In the genomic region with DNA sequence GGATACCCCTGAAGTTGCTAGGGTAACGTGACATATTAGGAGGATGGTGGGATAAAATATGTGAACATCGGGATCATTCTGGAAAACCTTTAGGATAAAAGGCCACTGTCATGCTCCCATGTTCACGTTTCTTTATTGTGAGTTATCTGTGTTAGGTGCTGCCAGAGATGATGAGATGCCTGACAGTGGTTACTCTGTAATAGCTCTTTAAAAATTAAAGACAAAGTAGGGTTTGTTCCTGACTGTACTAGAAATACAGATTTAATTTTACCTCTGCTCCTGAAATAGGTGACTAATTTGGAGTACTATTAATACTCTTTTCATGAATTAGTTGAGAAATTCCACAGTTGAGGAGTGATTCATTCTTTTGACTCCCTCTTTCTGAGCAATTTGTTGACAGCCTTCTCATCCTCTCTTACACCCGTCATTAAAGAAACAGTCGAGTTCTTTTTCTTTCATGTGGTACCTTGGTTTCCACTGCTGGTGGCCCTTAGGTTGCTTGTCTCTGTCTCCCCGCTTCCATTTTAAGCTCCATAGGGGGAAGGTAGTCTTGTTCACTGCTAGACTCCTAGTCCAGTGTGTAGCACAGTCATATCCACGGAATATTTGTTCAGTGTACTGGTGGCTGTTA, we compare ENCODE assay signal across 8 cellular contexts. TPM values are rescaled to one million over a fixed set of nuclear protein-coding genes. Genes with fewer than 3 reads are reported as not detected.
DNase-seq lines count a peak whose midpoint lies in the region; ATAC-seq lines count a peak whose summit lies in the region.

No MANE protein-coding gene starts in this region.

- peaks cover 66% of the 10 kb centered on the region for H3K4me1 ChIP-seq in CD4-positive, CD25-positive, alpha-beta regulatory T cell (ENCODE audit: control insufficient read depth, insufficient read depth, low read length, poor library complexity, severe bottlenecking)
- H3K4me1 ChIP-seq in trophoblast cell (ENCODE audit: control insufficient read depth in 1 of 2, insufficient read depth in 2 of 2, low read length in 2 of 2): peaks cover 16 to 25% of the 10 kb centered on the region in 2 experiments

- H2AK5ac ChIP-seq in trophoblast cell (ENCODE audit: low read length): no peak overlapping the region

- H4K91ac ChIP-seq in trophoblast cell (ENCODE audit: low read depth, low read length): peak overlapping the region; percentile 87

- DNase-seq in CD4-positive, CD25-positive, alpha-beta regulatory T cell: peak; percentile 24 to 71 (median 61)
- DNase-seq in T-helper 17 cell (peak in 1 of 3 donors; percentile 14), dermis blood vessel endothelial cell (peak; percentile 65), trophoblast cell (peak in 1 of 2 donors; percentile 17), NCI-H2196 treated with DMSO at 0.1 percent for 48 hours (lab: John Stamatoyannopoulos, UW; ENCODE audit: unreplicated experiment) (no peak), H7 (no peak), NAMALWA (ENCODE audit: low spot score) (no peak)

- H3K18ac ChIP-seq in trophoblast cell (ENCODE audit: low read length): no peak overlapping the region

- no CpG with 5 or more reads among the region's 7 CpGs for WGBS in trophoblast cell (ENCODE audit: extremely low coverage, insufficient coverage, insufficient read length)

- H3K27me3 ChIP-seq in CD4-positive, CD25-positive, alpha-beta regulatory T cell (ENCODE audit: control insufficient read depth, insufficient read depth, low read length): no peaks in the 10 kb centered on the region
- H3K27me3 ChIP-seq in trophoblast cell (ENCODE audit: insufficient read depth, low read length) (no peaks in the 10 kb centered on the region), H7 (ENCODE audit: control insufficient read depth, insufficient read depth, low read length) (no peaks in the 10 kb centered on the region)

- H3K79me2 ChIP-seq in trophoblast cell (ENCODE audit: control insufficient read depth, insufficient read depth, low read length, poor library complexity): peaks cover 6% of the 10 kb centered on the region

- no peak overlapping the region for H2BK120ac ChIP-seq in trophoblast cell (ENCODE audit: insufficient read depth, low read length, poor library complexity)

- H2AFZ ChIP-seq in trophoblast cell (ENCODE audit: insufficient read depth, low read length, poor library complexity): no peak overlapping the region

- H3K36me3 Mint-ChIP-seq in CD4-positive, CD25-positive, alpha-beta regulatory T cell: peaks cover 19% of the 10 kb centered on the region
- H3K36me3 Mint-ChIP-seq in T-helper 17 cell (ENCODE audit: low read depth): no peaks in the 10 kb centered on the region

- H3K9ac ChIP-seq in trophoblast cell (ENCODE audit: low read length): no peak overlapping the region

- peak overlapping the region; percentile 39 to 86 (median 66) for H3K4me3 Mint-ChIP-seq in CD4-positive, CD25-positive, alpha-beta regulatory T cell
- peak overlapping the region; percentile 84 for H3K4me3 Mint-ChIP-seq in T-helper 17 cell

- H3K27ac ChIP-seq in CD4-positive, CD25-positive, alpha-beta regulatory T cell (ENCODE audit: insufficient read depth, low read length, poor library complexity, severe bottlenecking): peak overlapping the region; percentile 78
- H3K27ac ChIP-seq in trophoblast cell (ENCODE audit: low read depth, low read length): peak overlapping the region; percentile 91

- H3K27ac Mint-ChIP-seq in CD4-positive, CD25-positive, alpha-beta regulatory T cell: peak overlapping the region; percentile 87 to 97 (median 91)
- H3K27ac Mint-ChIP-seq in T-helper 17 cell: peak overlapping the region; percentile 91

- no peak overlapping the region for H2BK12ac ChIP-seq in trophoblast cell (ENCODE audit: low read length)

- no peak overlapping the region for H2BK5ac ChIP-seq in trophoblast cell (ENCODE audit: low read depth, low read length, poor library complexity)

- H3K79me1 ChIP-seq in trophoblast cell (ENCODE audit: low read length): peaks cover 19% of the 10 kb centered on the region

- H3K14ac ChIP-seq in trophoblast cell (ENCODE audit: low read length): peak overlapping the region; percentile 78

- H3K4me2 ChIP-seq in trophoblast cell (ENCODE audit: low read length): no peak overlapping the region

- peak; percentile 84 to 85 for ATAC-seq in CD4-positive, CD25-positive, alpha-beta regulatory T cell (ENCODE audit: low read depth in 2 of 2)
- ATAC-seq in T-helper 17 cell (peak; percentile 91), GM18909 (IDR thresholded peaks at IDR 0.05; ENCODE audit: poor library complexity, unreplicated experiment) (no peak)

- peak overlapping the region; percentile 79 for H3K4me3 ChIP-seq in CD4-positive, CD25-positive, alpha-beta regulatory T cell (ENCODE audit: low read depth, low read length)
- H3K4me3 ChIP-seq in trophoblast cell (ENCODE audit: low read depth, low read length) (no peak overlapping the region), H7 (ENCODE audit: insufficient read depth, low read depth, low read length) (no peak overlapping the region)

- H3K9me3 Mint-ChIP-seq in CD4-positive, CD25-positive, alpha-beta regulatory T cell: no peaks in the 10 kb centered on the region

- H3K9me3 ChIP-seq in CD4-positive, CD25-positive, alpha-beta regulatory T cell (ENCODE audit: control insufficient read depth in 2 of 2, low read length in 2 of 2): no peaks in the 10 kb centered on the region
- H3K9me3 ChIP-seq in T-helper 17 cell (ENCODE audit: control insufficient read depth, low read length, poor library complexity, severe bottlenecking): no peaks in the 10 kb centered on the region
- no peaks in the 10 kb centered on the region for H3K9me3 ChIP-seq in trophoblast cell (ENCODE audit: insufficient read depth, low read depth, low read length)

- no peaks in the 10 kb centered on the region for H3K27me3 Mint-ChIP-seq in CD4-positive, CD25-positive, alpha-beta regulatory T cell
- H3K27me3 Mint-ChIP-seq in T-helper 17 cell: no peaks in the 10 kb centered on the region

- peak overlapping the region; percentile 43 for H3K4ac ChIP-seq in trophoblast cell (ENCODE audit: low read depth, low read length)

- H4K8ac ChIP-seq in trophoblast cell (ENCODE audit: low read depth, low read length): no peak overlapping the region

- no peak overlapping the region for H4K12ac ChIP-seq in trophoblast cell (ENCODE audit: low read depth, low read length)

- peaks cover 10% of the 10 kb centered on the region for H3K36me3 ChIP-seq in CD4-positive, CD25-positive, alpha-beta regulatory T cell (ENCODE audit: control insufficient read depth, insufficient read depth, low read length)
- H3K36me3 ChIP-seq in trophoblast cell (ENCODE audit: control insufficient read depth in 1 of 2, insufficient read depth in 2 of 2, low read length in 2 of 2) (peaks cover 24 to 25% of the 10 kb centered on the region in 2 experiments), H7 (replicated peaks; ENCODE audit: control insufficient read depth, insufficient read depth, low read length) (peaks cover 29% of the 10 kb centered on the region)

- no peak overlapping the region for H3K23ac ChIP-seq in trophoblast cell (ENCODE audit: low read length)

- H3K4me1 Mint-ChIP-seq in CD4-positive, CD25-positive, alpha-beta regulatory T cell: peaks cover 26 to 72% (median 41%) of the 10 kb centered on the region in 4 donors
- peaks cover 31% of the 10 kb centered on the region for H3K4me1 Mint-ChIP-seq in T-helper 17 cell

RNA-seq across cellular contexts. Expression of gene SAE1, which starts 28.4 kb away (rescaled TPM):
- 45.5 TPM for total RNA-seq in CD4-positive, CD25-positive, alpha-beta regulatory T cell
- 100 to 1,000 TPM; 106 to 127 (median 115) TPM for polyA plus RNA-seq in CD4-positive, CD25-positive, alpha-beta regulatory T cell
- total RNA-seq in T-helper 17 cell: 10 to 100 TPM; 36.2 to 37.0 TPM
- 168 and 236 TPM in 2 replicates for total RNA-seq in dermis blood vessel endothelial cell
- polyA plus RNA-seq in trophoblast cell (2013): 152 and 161 TPM in 2 replicates
- total RNA-seq in H7 (2014; rRNA removed; shearing (Covaris generic)): 271 and 298 TPM in 2 replicates

RNA-seq across cellular contexts. Expression of gene ZC3H4, which starts 45.4 kb away (rescaled TPM):
- total RNA-seq in CD4-positive, CD25-positive, alpha-beta regulatory T cell: 84.7 TPM
- polyA plus RNA-seq in CD4-positive, CD25-positive, alpha-beta regulatory T cell: under 1 TPM; 0.58 to 0.84 (median 0.69) TPM
- total RNA-seq in T-helper 17 cell (10 to 100 TPM; 58.4 to 60.7 TPM), dermis blood vessel endothelial cell (11.9 and 21.9 TPM in 2 replicates)
- polyA plus RNA-seq in trophoblast cell (2013): 17.0 and 17.4 TPM in 2 replicates
- 13.4 and 14.5 TPM in 2 replicates for total RNA-seq in H7 (2014; rRNA removed; shearing (Covaris generic))

Comparison
In these comparisons a context has a peak if more than half of its experiments do, and no peak if none do; other contexts are left out.
1. DNase-seq: peak in CD4-positive, CD25-positive, alpha-beta regulatory T cell (3 of 3) and dermis blood vessel endothelial cell (single experiment); none in NCI-H2196 treated with DMSO at 0.1 percent for 48 hours (single experiment), H7 (single experiment) and NAMALWA (single experiment).